Comparison of ENCODE assay signal across 8 cellular contexts in the genomic region with DNA sequence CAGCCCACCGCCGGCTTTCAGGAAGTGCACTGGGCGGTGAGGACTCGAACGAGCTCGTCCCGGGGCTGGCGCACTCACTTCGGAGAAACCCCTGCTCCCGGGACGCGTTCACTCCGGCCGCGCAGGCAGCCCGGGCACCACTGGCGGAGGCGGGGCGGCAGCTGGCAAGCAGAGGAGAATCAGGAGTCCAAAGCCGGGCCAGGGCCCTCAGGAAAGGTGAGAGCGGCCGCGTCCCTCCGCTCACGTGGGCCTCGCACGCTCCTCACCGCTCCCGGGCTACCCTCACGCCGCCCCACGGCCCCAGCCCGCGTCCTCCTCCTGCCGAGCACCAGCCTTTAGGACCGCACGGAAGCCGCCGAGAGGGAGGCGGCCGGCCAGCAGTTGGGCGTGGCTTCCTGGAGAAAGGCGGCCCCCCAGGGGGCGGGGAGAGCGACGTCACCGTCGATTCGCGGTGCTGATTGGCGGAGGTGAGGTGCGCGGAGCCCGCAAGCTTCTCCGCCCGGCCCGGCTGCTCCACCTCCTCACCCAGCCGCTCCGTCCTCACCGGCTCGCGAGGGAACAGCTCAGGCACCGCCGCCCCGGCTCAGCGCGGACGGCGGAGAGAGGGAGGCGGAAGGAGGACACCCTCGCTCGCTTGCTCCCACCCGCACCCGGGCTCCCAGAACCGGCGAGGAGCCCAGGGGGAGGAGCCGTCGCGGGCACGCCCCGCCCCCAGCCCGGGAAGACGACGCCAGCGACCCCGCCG. TPM values are rescaled to one million over a fixed set of nuclear protein-coding genes. Genes with fewer than 3 reads are reported as not detected.
A peak's percentile ranks its signal among the peaks of the same experiment; 100 is the strongest.
DNase-seq lines count a peak whose midpoint lies in the region; ATAC-seq and TF ChIP-seq lines count a peak whose summit lies in the region.

A gene (plus strand): TSS at position 516 of the 745 bp plus-strand sequence. CDS start 400 bp downstream, outside the sequence.

- CTCF ChIA-PET in CD8-positive, alpha-beta T cell (lab: Charles Lee): interaction anchor here (1.5 to 1.9 kb wide), 3 partner anchors 17 to 102 kb away, joined by 3 to 9 read pairs (median 5); no protein-coding TSS in a partner anchor

- no peaks in the 10 kb centered on the region for H3K36me3 ChIP-seq in CD8-positive, alpha-beta T cell (ENCODE audit: insufficient read depth, low read length)
- H3K36me3 ChIP-seq in lung (ENCODE audit: control insufficient read depth in 2 of 2, insufficient read depth in 2 of 2, low read length in 2 of 2): no peaks in the 10 kb centered on the region

- H3K4me1 ChIP-seq in CD8-positive, alpha-beta T cell (ENCODE audit: insufficient read depth, low read length): peaks cover 32% of the 10 kb centered on the region
- peaks cover 2 to 4% of the 10 kb centered on the region in 2 donors for H3K4me1 ChIP-seq in lung (ENCODE audit: control insufficient read depth in 2 of 2, insufficient read depth in 2 of 2, low read length in 2 of 2)

- H3K27me3 Mint-ChIP-seq in CD8-positive, alpha-beta T cell (ENCODE audit: low read depth): no peaks in the 10 kb centered on the region

- peak; percentile 95 to 100 (median 99) for DNase-seq in CD8-positive, alpha-beta T cell
- DNase-seq in HS-27A (ENCODE audit: low read depth): peak; percentile 86
- peak; percentile 83 for DNase-seq in NK-92 (lab: John Stamatoyannopoulos, UW; ENCODE audit: unreplicated experiment)
- DNase-seq in activated CD8-positive, alpha-beta memory T cell treated with anti-CD3 and anti-CD28 coated beads for 1 hour (ENCODE audit: extremely low read depth in 1 of 2, low read depth in 1 of 2): peak; percentile 94 to 98
- DNase-seq in effector CD4-positive, alpha-beta T cell: peak; percentile 97
- DNase-seq in lung (ENCODE audit: low spot score): peak; percentile 98
- DNase-seq in stimulated activated CD4-positive, alpha-beta T cell treated with anti-CD3 and anti-CD28 coated beads, TNF-alpha, amount 100 ng/mL, for 4 hours (ENCODE audit: low read depth in 3 of 3): peak; percentile 96 to 99 (median 97)

- no peak for TF ChIP-seq CTCF in CD8-positive, alpha-beta T cell (IDR thresholded peaks at IDR 0.05)
- TF ChIP-seq CTCF in lung (IDR thresholded peaks at IDR 0.05; ENCODE audit: control extremely low read depth, extremely low read depth): no peak

- H3K4me3 ChIP-seq in CD8-positive, alpha-beta T cell (ENCODE audit: low read depth, low read length): peak within 1 kb of the TSS; percentile 88
- peak within 1 kb of the TSS; percentile 89 for H3K4me3 ChIP-seq in lung

- intact Hi-C loops in CD8-positive, alpha-beta T cell (cut with DNase I, micrococcal nuclease): loop anchor here (1.0 to 10.0 kb wide), 11 partner anchors 16 to 1450 kb away; a partner anchor contains a TSS

- no peaks in the 10 kb centered on the region for H3K9me3 Mint-ChIP-seq in CD8-positive, alpha-beta T cell

- 1% methylated on average over 62 to 87 of the region's 87 CpGs for WGBS in lung, 2 donors

- peak within 1 kb of the TSS; percentile 89 for H3K27ac Mint-ChIP-seq in CD8-positive, alpha-beta T cell

- no peaks in the 10 kb centered on the region for H3K27me3 ChIP-seq in CD8-positive, alpha-beta T cell (ENCODE audit: insufficient read depth, low read length)
- no peaks in the 10 kb centered on the region for H3K27me3 ChIP-seq in lung (ENCODE audit: control insufficient read depth, insufficient read depth)

- peak within 1 kb of the TSS; percentile 95 for H3K4me3 Mint-ChIP-seq in CD8-positive, alpha-beta T cell

- H3K36me3 Mint-ChIP-seq in CD8-positive, alpha-beta T cell: peaks cover 7% of the 10 kb centered on the region

- POLR2A ChIA-PET in CD8-positive, alpha-beta T cell (lab: Charles Lee): interaction anchor here (0.9 to 7.0 kb wide), 9 partner anchors 10 to 335 kb away, joined by 3 to 51 read pairs (median 6); a partner anchor contains a TSS

- peak within 1 kb of the TSS; percentile 89 for H3K27ac ChIP-seq in CD8-positive, alpha-beta T cell (ENCODE audit: low read depth, low read length)
- H3K27ac ChIP-seq in lung (ENCODE audit: low read depth in 1 of 2, low read length in 1 of 2): peak within 1 kb of the TSS; percentile 98 to 100

- peak; percentile 77 for ATAC-seq in CD8-positive, alpha-beta T cell
- peak; percentile 60 for ATAC-seq in GM19467 (IDR thresholded peaks at IDR 0.05; ENCODE audit: unreplicated experiment)
- ATAC-seq in lung (ENCODE audit: insufficient read depth, low FRiP score): peak; percentile 89

- H3K4me1 Mint-ChIP-seq in CD8-positive, alpha-beta T cell (ENCODE audit: low read depth): peaks cover 37% of the 10 kb centered on the region

- no peaks in the 10 kb centered on the region for H3K9me3 ChIP-seq in CD8-positive, alpha-beta T cell (ENCODE audit: low read length)
- H3K9me3 ChIP-seq in lung (ENCODE audit: control insufficient read depth in 2 of 2, insufficient read depth in 1 of 2, low read length in 1 of 2): no peaks in the 10 kb centered on the region

RNA-seq across cellular contexts. Expression of the gene that starts here (rescaled TPM):
- 10 to 100 TPM; 88.7 to 90.9 TPM for total RNA-seq in CD8-positive, alpha-beta T cell
- 10 to 100 TPM; 25.5 to 33.9 TPM for total RNA-seq in lung
- polyA plus RNA-seq in lung: 10 to 100 TPM in 1 of 2 donors, 1 to 10 TPM in 1; 9.3 to 11.7 TPM

Comparison
In these comparisons a context has a peak if more than half of its experiments do, and no peak if none do; other contexts are left out.
1. Peak in every context shown above with its lines: DNase-seq, ATAC-seq, H3K4me3 ChIP-seq and H3K27ac ChIP-seq.